ENCODE assay signal across 1 cellular context in the genomic region with DNA sequence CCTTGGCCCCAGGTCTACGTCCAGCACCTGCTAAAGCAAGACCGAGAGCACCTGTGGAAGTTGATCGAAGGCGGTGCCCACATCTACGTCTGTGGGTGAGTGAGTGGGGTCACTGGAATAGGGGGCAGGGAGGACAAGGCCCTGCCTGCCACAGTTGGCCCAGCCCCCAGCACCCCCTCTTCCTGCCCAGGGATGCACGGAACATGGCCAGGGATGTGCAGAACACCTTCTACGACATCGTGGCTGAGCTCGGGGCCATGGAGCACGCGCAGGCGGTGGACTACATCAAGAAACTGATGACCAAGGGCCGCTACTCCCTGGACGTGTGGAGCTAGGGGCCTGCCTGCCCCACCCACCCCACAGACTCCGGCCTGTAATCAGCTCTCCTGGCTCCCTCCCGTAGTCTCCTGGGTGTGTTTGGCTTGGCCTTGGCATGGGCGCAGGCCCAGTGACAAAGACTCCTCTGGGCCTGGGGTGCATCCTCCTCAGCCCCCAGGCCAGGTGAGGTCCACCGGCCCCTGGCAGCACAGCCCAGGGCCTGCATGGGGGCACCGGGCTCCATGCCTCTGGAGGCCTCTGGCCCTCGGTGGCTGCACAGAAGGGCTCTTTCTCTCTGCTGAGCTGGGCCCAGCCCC.
TF ChIP-seq lines count a peak whose summit lies in the region.

No MANE protein-coding gene starts in this region.

TF ChIP-seq in endothelial cell of umbilical vein, 7 proteins besides CTCF, POLR2A, EP300 and RAD21:
- TF ChIP-seq MYC (IDR thresholded peaks at IDR 0.05; ENCODE audit: low read depth, low read length) (no peak), EZH2 (IDR thresholded peaks at IDR 0.05; ENCODE audit: borderline replicate concordance, low read depth, low read length, severe bottlenecking) (no peak), FOS (IDR thresholded peaks at IDR 0.05; ENCODE audit: borderline replicate concordance, insufficient read depth, low read length) (no peak), JUN (IDR thresholded peaks at IDR 0.05; ENCODE audit: borderline replicate concordance, insufficient read depth, insufficient read length, low read depth) (no peak), GATA2 (IDR thresholded peaks at IDR 0.05; ENCODE audit: insufficient read depth, insufficient read length, low read depth, low read length) (no peak), POLR2AphosphoS5 (IDR thresholded peaks at IDR 0.05; ENCODE audit: insufficient read depth, low read depth, low read length) (no peak)
- TF ChIP-seq, protein P1, sequence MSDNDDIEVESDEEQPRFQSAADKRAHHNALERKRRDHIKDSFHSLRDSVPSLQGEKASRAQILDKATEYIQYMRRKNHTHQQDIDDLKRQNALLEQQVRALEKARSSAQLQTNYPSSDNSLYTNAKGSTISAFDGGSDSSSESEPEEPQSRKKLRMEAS (IDR thresholded peaks at IDR 0.05; ENCODE audit: insufficient read depth, insufficient read length): no peak
